Comparison of ENCODE assay signal across 9 cellular contexts in the genomic region with DNA sequence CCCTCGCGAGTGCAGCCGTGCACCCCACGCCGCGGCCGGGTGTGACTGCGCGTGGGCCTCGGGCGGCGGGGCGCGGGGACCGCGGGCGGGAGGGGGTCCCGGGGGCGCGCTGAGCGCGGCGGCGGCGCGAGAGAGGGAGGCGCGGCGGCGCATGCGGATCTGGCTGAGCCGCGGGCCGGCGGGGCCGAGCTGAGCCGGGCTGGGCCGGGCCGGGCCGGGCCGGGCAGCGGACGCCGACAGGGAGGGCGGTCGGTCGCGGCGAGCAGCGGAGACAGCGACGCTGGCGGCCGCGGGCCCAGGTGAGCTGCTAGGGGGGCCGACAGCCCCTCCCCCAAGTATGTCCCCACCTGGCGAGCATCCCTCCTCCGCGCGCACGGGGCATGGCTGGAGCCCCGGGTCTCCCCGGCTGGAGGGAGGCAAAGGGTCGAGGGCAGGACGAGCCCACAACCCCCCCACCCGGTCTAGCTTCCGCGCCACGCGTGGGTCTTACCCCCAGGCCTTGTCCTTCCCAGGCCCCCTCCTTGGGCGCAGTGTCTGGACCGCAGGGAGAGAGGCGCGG. TPM values are rescaled to one million over a fixed set of nuclear protein-coding genes. Genes with fewer than 3 reads are reported as not detected.
A peak's percentile ranks its signal among the peaks of the same experiment; 100 is the strongest.
DNase-seq lines count a peak whose midpoint lies in the region; ATAC-seq and TF ChIP-seq lines count a peak whose summit lies in the region.
"Had no signal": no experiment of that assay in that cellular context is flagged by ENCODE, and none has a peak within 500 bp of the region (broad histone marks: within the 10 kb centered on the region; RNA-seq: fewer than 3 reads in every experiment).

No MANE protein-coding gene starts in this region.

- peak overlapping the region; percentile 97 for H3K4me3 ChIP-seq in HUES6 (ENCODE audit: low read depth, low read length)
- no peak overlapping the region for H3K4me3 ChIP-seq in naive thymus-derived CD4-positive, alpha-beta T cell (ENCODE audit: low read length)

- H3K27ac Mint-ChIP-seq in effector memory CD8-positive, alpha-beta T cell, result peak overlapping the region; percentile 94 to 95
- peak overlapping the region in 2 of 9 donors; percentile 87 to 94 for H3K27ac Mint-ChIP-seq in naive thymus-derived CD4-positive, alpha-beta T cell

- H3K4me1 ChIP-seq in HUES6 (ENCODE audit: control insufficient read depth, insufficient read depth, low read length), result peaks cover 17% of the 10 kb centered on the region
- H3K4me1 ChIP-seq in naive thymus-derived CD4-positive, alpha-beta T cell (ENCODE audit: control insufficient read depth in 2 of 2, insufficient read depth in 2 of 2, low read length in 2 of 2), result peaks cover 0 to 7% of the 10 kb centered on the region in 2 donors

- peaks cover 27% of the 10 kb centered on the region for H3K36me3 Mint-ChIP-seq in effector memory CD8-positive, alpha-beta T cell (ENCODE audit: insufficient read depth)
- peaks cover 0 to 6% (median 0%) of the 10 kb centered on the region in 5 donors for H3K36me3 Mint-ChIP-seq in naive thymus-derived CD4-positive, alpha-beta T cell

- H3K9me3 ChIP-seq in HUES6 (ENCODE audit: control insufficient read depth, insufficient read depth, low read depth, low read length), result no peaks in the 10 kb centered on the region
- no peaks in the 10 kb centered on the region for H3K9me3 ChIP-seq in naive thymus-derived CD4-positive, alpha-beta T cell (ENCODE audit: control insufficient read depth in 2 of 3, low read length in 3 of 3)
- H3K9me3 ChIP-seq: MG63 had no signal

- POLR2A ChIA-PET in naive thymus-derived CD4-positive, alpha-beta T cell (lab: Charles Lee), result interaction anchor here (0.5 to 4.5 kb wide), 4 partner anchors 24 to 258 kb away, joined by 4 to 47 read pairs (median 15); partner anchors contain the start of gene SERTAD3

- CTCF ChIA-PET in naive thymus-derived CD4-positive, alpha-beta T cell (lab: Charles Lee), result interaction anchor here (5.7 kb wide), 1 partner anchor 46 kb away, joined by 33 read pairs; no protein-coding TSS in a partner anchor

- no peaks in the 10 kb centered on the region for H3K9me3 Mint-ChIP-seq in effector memory CD8-positive, alpha-beta T cell
- H3K9me3 Mint-ChIP-seq in naive thymus-derived CD4-positive, alpha-beta T cell, result peaks cover 0 to 2% (median 0%) of the 10 kb centered on the region in 11 donors

- peaks cover 15 to 25% of the 10 kb centered on the region in 2 donors for H3K4me1 Mint-ChIP-seq in effector memory CD8-positive, alpha-beta T cell (ENCODE audit: low read depth in 2 of 2)
- H3K4me1 Mint-ChIP-seq in naive thymus-derived CD4-positive, alpha-beta T cell, result peaks cover 13 to 27% (median 23%) of the 10 kb centered on the region in 7 donors

- H3K4me3 Mint-ChIP-seq in effector memory CD8-positive, alpha-beta T cell, result peak overlapping the region; percentile 79 to 84
- peak overlapping the region in 6 of 10 donors; percentile 84 to 95 (median 88) for H3K4me3 Mint-ChIP-seq in naive thymus-derived CD4-positive, alpha-beta T cell

- peaks cover 32% of the 10 kb centered on the region for H3K27me3 ChIP-seq in HUES6 (ENCODE audit: control insufficient read depth, insufficient read depth, low read length)
- H3K27me3 ChIP-seq in naive thymus-derived CD4-positive, alpha-beta T cell (ENCODE audit: control insufficient read depth in 2 of 2, insufficient read depth in 2 of 2, low read length in 2 of 2), result peaks cover 3 to 4% of the 10 kb centered on the region in 2 donors
- H3K27me3 ChIP-seq: MG63 had no signal

- no peak for TF ChIP-seq CTCF in 22Rv1 (IDR thresholded peaks at IDR 0.05)

- intact Hi-C loops in naive thymus-derived CD4-positive, alpha-beta T cell (cut with micrococcal nuclease), result loop anchor here (2.0 to 10.0 kb wide), 6 partner anchors 145 to 1815 kb away; partner anchors contain the start of genes COQ8B (in 2 of the 2), ITPKC (in 2 of the 2), HNRNPUL1 (in 1 of the 2) and RAB4B (in 1 of the 2)

- no peaks in the 10 kb centered on the region for H3K36me3 ChIP-seq in HUES6 (ENCODE audit: control insufficient read depth, insufficient read depth, low read length)
- no peaks in the 10 kb centered on the region for H3K36me3 ChIP-seq in naive thymus-derived CD4-positive, alpha-beta T cell (ENCODE audit: control insufficient read depth in 2 of 3, insufficient read depth in 3 of 3, low read length in 3 of 3)
- H3K36me3 ChIP-seq: MG63 had no signal

- no peak overlapping the region for H3K9ac ChIP-seq in HUES6 (ENCODE audit: low read length)

- H3K27ac ChIP-seq in 22Rv1, result peak overlapping the region; percentile 77; the same call in 1 of the 2 replicates
- no peak overlapping the region for H3K27ac ChIP-seq in HUES6 (ENCODE audit: low read depth, low read length)
- H3K27ac ChIP-seq in naive thymus-derived CD4-positive, alpha-beta T cell (ENCODE audit: low read depth, low read length), result no peak overlapping the region

- no peak for DNase-seq in effector memory CD8-positive, alpha-beta T cell
- peak in 2 of 9 donors; percentile 5 to 17 for DNase-seq in naive thymus-derived CD4-positive, alpha-beta T cell
- no peak for DNase-seq in GM19240 (ENCODE audit: insufficient read length, low spot score)
- no peak for DNase-seq in DMS79 (lab: John Stamatoyannopoulos, UW)
- DNase-seq in amniotic stem cell (lab: John Stamatoyannopoulos, UW), result no peak
- DNase-seq: MG63 had no signal

- peaks cover 6 to 21% of the 10 kb centered on the region in 2 donors for H3K27me3 Mint-ChIP-seq in effector memory CD8-positive, alpha-beta T cell
- peaks cover 6 to 28% (median 7%) of the 10 kb centered on the region in 5 donors for H3K27me3 Mint-ChIP-seq in naive thymus-derived CD4-positive, alpha-beta T cell

- no peak for ATAC-seq in effector memory CD8-positive, alpha-beta T cell (replicated peaks)
- no peak for ATAC-seq in naive thymus-derived CD4-positive, alpha-beta T cell
- no peak for ATAC-seq in HG02759 (IDR thresholded peaks at IDR 0.05; ENCODE audit: unreplicated experiment)

RNA-seq across cellular contexts. Expression of gene SPTBN4, which starts 0.3 kb away (rescaled TPM):
- 1 to 10 TPM in 1 of 5 experiments, under 1 TPM in 4; 0.27 to 1.5 (median 0.80) TPM for total RNA-seq in naive thymus-derived CD4-positive, alpha-beta T cell
- polyA plus RNA-seq in naive thymus-derived CD4-positive, alpha-beta T cell, result under 1 TPM in 1 of 2 donors, not detected in 1; 0.20 TPM

RNA-seq across cellular contexts. Expression of gene BLVRB, which starts 1.5 kb away (rescaled TPM):
- 10 to 100 TPM; 11.0 to 42.2 (median 13.3) TPM for total RNA-seq in naive thymus-derived CD4-positive, alpha-beta T cell
- polyA plus RNA-seq in naive thymus-derived CD4-positive, alpha-beta T cell, result 10 to 100 TPM; 27.6 TPM

RNA-seq across cellular contexts. Expression of gene SERTAD3, which starts 23.0 kb away (rescaled TPM):
- 10 to 100 TPM; 15.2 to 44.1 (median 17.8) TPM for total RNA-seq in naive thymus-derived CD4-positive, alpha-beta T cell
- polyA plus RNA-seq in naive thymus-derived CD4-positive, alpha-beta T cell, result 1 to 10 TPM; 2.7 to 4.4 TPM

RNA-seq across cellular contexts. Expression of gene SERTAD1, which starts 41.3 kb away (rescaled TPM):
- total RNA-seq in naive thymus-derived CD4-positive, alpha-beta T cell, result 10 to 100 TPM in 4 of 5 experiments, 1 to 10 TPM in 1; 8.1 to 30.9 (median 13.5) TPM
- 1 to 10 TPM; 3.3 to 6.9 TPM for polyA plus RNA-seq in naive thymus-derived CD4-positive, alpha-beta T cell

RNA-seq across cellular contexts. Expression of gene PRX, which starts 53.9 kb away (rescaled TPM):
- total RNA-seq in naive thymus-derived CD4-positive, alpha-beta T cell, result 1 to 10 TPM in 4 of 5 experiments, under 1 TPM in 1; 0.85 to 4.0 (median 2.6) TPM
- under 1 TPM; 0.14 to 0.60 TPM for polyA plus RNA-seq in naive thymus-derived CD4-positive, alpha-beta T cell
